17 cellular contexts compared by ENCODE assay signal in genomic region chr11:12278766-12279671, GRCh38.
DNase-seq lines count a peak whose midpoint lies in the region; ATAC-seq and TF ChIP-seq lines count a peak whose summit lies in the region.
"Had no signal": no experiment of that assay in that cellular context is flagged by ENCODE, and none has a peak within 500 bp of the region (broad histone marks: within the 10 kb centered on the region; RNA-seq: fewer than 3 reads in every experiment).

No MANE protein-coding gene starts in this region.

- no peak for DNase-seq in activated naive CD4-positive, alpha-beta T cell treated with anti-CD3 and anti-CD28 coated beads, Interleukin-2, amount 10 ng/mL, durations not matched to agents 7 days and 5 days
- peak; percentile 53 for DNase-seq in HuH-7 (ENCODE audit: low spot score)
- peak; percentile 51 for DNase-seq in islet precursor cell
- no peak for DNase-seq in stimulated activated effector memory CD8-positive, alpha-beta T cell treated with anti-CD3 and anti-CD28 coated beads, Interleukin-12 subunit alpha, Interleukin-12 subunit beta, amount 100 ng/mL, for 72 hours (ENCODE audit: low spot score in 2 of 2)
- no peak for DNase-seq in GM10248 (ENCODE audit: extremely low spot score)
- no peak for DNase-seq in NCI-H187 treated with DMSO at 0.1 percent for 48 hours (lab: John Stamatoyannopoulos, UW)
- DNase-seq: activated gamma-delta T cell treated with Interleukin-2 at 50 U/mL for 16 hours; foreskin keratinocyte; kidney glomerular epithelial cell; NCI-H2081 treated with DMSO at 0.1 percent for 48 hours; NCI-H524 treated with DMSO at 0.1 percent for 48 hours; SHP77; sigmoid colon; stimulated activated CD4-positive, alpha-beta T cell treated with anti-CD3 and anti-CD28 coated beads, Interleukin-1b, Interleukin-23, amount 100 ng/mL, for 48 hours; T-helper 1 cell had no signal

- peak overlapping the region; percentile 38 for H3K27ac Mint-ChIP-seq in activated naive CD4-positive, alpha-beta T cell treated with anti-CD3 and anti-CD28 coated beads, Interleukin-2, amount 50 U/mL, for 24 hours
- H3K27ac Mint-ChIP-seq in activated naive CD4-positive, alpha-beta T cell treated with anti-CD3 and anti-CD28 coated beads, Interleukin-2, amount 10 ng/mL, durations not matched to agents 7 days and 5 days, result no peak overlapping the region
- H3K27ac Mint-ChIP-seq in stimulated activated effector memory CD8-positive, alpha-beta T cell treated with anti-CD3 and anti-CD28 coated beads, Interleukin-12 subunit alpha, Interleukin-12 subunit beta, amount 100 ng/mL, for 72 hours, result peak overlapping the region; percentile 76

- no peaks in the 10 kb centered on the region for H3K9me3 Mint-ChIP-seq in activated naive CD4-positive, alpha-beta T cell treated with anti-CD3 and anti-CD28 coated beads, Interleukin-2, amount 50 U/mL, for 24 hours
- H3K9me3 Mint-ChIP-seq in activated naive CD4-positive, alpha-beta T cell treated with anti-CD3 and anti-CD28 coated beads, Interleukin-2, amount 10 ng/mL, durations not matched to agents 7 days and 5 days, result no peaks in the 10 kb centered on the region
- H3K9me3 Mint-ChIP-seq in stimulated activated effector memory CD8-positive, alpha-beta T cell treated with anti-CD3 and anti-CD28 coated beads, Interleukin-12 subunit alpha, Interleukin-12 subunit beta, amount 100 ng/mL, for 72 hours, result no peaks in the 10 kb centered on the region

- H3K27me3 Mint-ChIP-seq in activated naive CD4-positive, alpha-beta T cell treated with anti-CD3 and anti-CD28 coated beads, Interleukin-2, amount 50 U/mL, for 24 hours, result no peaks in the 10 kb centered on the region
- peaks cover 7% of the 10 kb centered on the region for H3K27me3 Mint-ChIP-seq in activated naive CD4-positive, alpha-beta T cell treated with anti-CD3 and anti-CD28 coated beads, Interleukin-2, amount 10 ng/mL, durations not matched to agents 7 days and 5 days

- H3K4me1 Mint-ChIP-seq in activated naive CD4-positive, alpha-beta T cell treated with anti-CD3 and anti-CD28 coated beads, Interleukin-2, amount 50 U/mL, for 24 hours, result no peaks in the 10 kb centered on the region
- no peaks in the 10 kb centered on the region for H3K4me1 Mint-ChIP-seq in activated naive CD4-positive, alpha-beta T cell treated with anti-CD3 and anti-CD28 coated beads, Interleukin-2, amount 10 ng/mL, durations not matched to agents 7 days and 5 days
- H3K4me1 Mint-ChIP-seq in stimulated activated effector memory CD8-positive, alpha-beta T cell treated with anti-CD3 and anti-CD28 coated beads, Interleukin-12 subunit alpha, Interleukin-12 subunit beta, amount 100 ng/mL, for 72 hours, result peaks cover 26% of the 10 kb centered on the region

- H3K4me3 Mint-ChIP-seq in activated naive CD4-positive, alpha-beta T cell treated with anti-CD3 and anti-CD28 coated beads, Interleukin-2, amount 50 U/mL, for 24 hours, result no peak overlapping the region
- no peak overlapping the region for H3K4me3 Mint-ChIP-seq in activated naive CD4-positive, alpha-beta T cell treated with anti-CD3 and anti-CD28 coated beads, Interleukin-2, amount 10 ng/mL, durations not matched to agents 7 days and 5 days
- H3K4me3 Mint-ChIP-seq in stimulated activated effector memory CD8-positive, alpha-beta T cell treated with anti-CD3 and anti-CD28 coated beads, Interleukin-12 subunit alpha, Interleukin-12 subunit beta, amount 100 ng/mL, for 72 hours, result no peak overlapping the region

- no peak for ATAC-seq in stimulated activated effector memory CD8-positive, alpha-beta T cell treated with anti-CD3 and anti-CD28 coated beads, Interleukin-12 subunit alpha, Interleukin-12 subunit beta, amount 100 ng/mL, for 72 hours
- ATAC-seq in GM19455 (IDR thresholded peaks at IDR 0.05; ENCODE audit: unreplicated experiment), result no peak
- ATAC-seq: foreskin keratinocyte had no signal

- CTCF ChIA-PET in activated naive CD4-positive, alpha-beta T cell treated with anti-CD3 and anti-CD28 coated beads, Interleukin-2, amount 10 ng/mL, durations not matched to agents 7 days and 5 days (lab: Charles Lee), result interaction anchor here (1.0 to 17.7 kb wide), 6 partner anchors 9 to 480 kb away, joined by 3 to 532 read pairs (median 12); no protein-coding TSS in a partner anchor
- CTCF ChIA-PET in GM10248 (lab: Yijun Ruan, JAX), result interaction anchor here (1.0 to 20.1 kb wide), 2 partner anchors 10 to 225 kb away, joined by 3 to 578 read pairs; no protein-coding TSS in a partner anchor

- POLR2A ChIA-PET in GM10248 (lab: Yijun Ruan, JAX), result no interaction called here

- TF ChIP-seq CTCF in GM10248 (IDR thresholded peaks at IDR 0.05; ENCODE audit: control extremely low read depth, extremely low read depth, low read depth, missing control alignments), result no peak

- H3K36me3 Mint-ChIP-seq in activated naive CD4-positive, alpha-beta T cell treated with anti-CD3 and anti-CD28 coated beads, Interleukin-2, amount 50 U/mL, for 24 hours, result no peaks in the 10 kb centered on the region
- H3K36me3 Mint-ChIP-seq in activated naive CD4-positive, alpha-beta T cell treated with anti-CD3 and anti-CD28 coated beads, Interleukin-2, amount 10 ng/mL, durations not matched to agents 7 days and 5 days, result no peaks in the 10 kb centered on the region
- H3K36me3 Mint-ChIP-seq in stimulated activated effector memory CD8-positive, alpha-beta T cell treated with anti-CD3 and anti-CD28 coated beads, Interleukin-12 subunit alpha, Interleukin-12 subunit beta, amount 100 ng/mL, for 72 hours, result peaks cover 4% of the 10 kb centered on the region

Comparison
In these comparisons a context has a peak if more than half of its experiments do, and no peak if none do; other contexts are left out.
1. DNase-seq: peak in HuH-7 (single experiment) and islet precursor cell (single experiment); none in activated naive CD4-positive, alpha-beta T cell treated with anti-CD3 and anti-CD28 coated beads, Interleukin-2, amount 10 ng/mL, durations not matched to agents 7 days and 5 days (single experiment), stimulated activated effector memory CD8-positive, alpha-beta T cell treated with anti-CD3 and anti-CD28 coated beads, Interleukin-12 subunit alpha, Interleukin-12 subunit beta, amount 100 ng/mL, for 72 hours (0 of 2), GM10248 (single experiment) and NCI-H187 treated with DMSO at 0.1 percent for 48 hours (single experiment).